ENCODE assay signal across 1 cellular context in the genomic region with DNA sequence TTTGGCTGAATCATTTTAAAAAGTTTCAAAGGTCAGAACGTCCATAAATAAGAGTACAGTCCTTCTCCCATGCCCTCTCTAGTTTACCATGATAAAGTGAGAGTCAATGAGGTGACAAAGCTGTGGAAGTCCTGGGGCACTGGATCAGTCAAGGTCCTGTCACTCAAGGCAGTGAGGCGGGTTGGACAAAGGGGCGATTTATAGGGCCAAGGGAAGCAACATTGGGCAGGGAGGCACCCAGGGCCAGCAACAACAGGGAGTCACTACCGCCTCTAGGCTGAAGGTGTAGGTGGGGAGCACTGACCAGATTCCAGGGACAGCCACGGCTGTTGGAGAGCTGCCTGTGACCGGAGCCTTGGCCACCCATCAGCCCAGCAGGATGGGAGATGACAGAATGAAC.
A peak's percentile ranks its signal among the peaks of the same experiment; 100 is the strongest.
TF ChIP-seq lines count a peak whose summit lies in the region.

No MANE protein-coding gene starts in this region.

TF ChIP-seq in HepG2, 621 proteins besides CTCF, POLR2A, EP300 and RAD21:
- TF ChIP-seq, protein P1, sequence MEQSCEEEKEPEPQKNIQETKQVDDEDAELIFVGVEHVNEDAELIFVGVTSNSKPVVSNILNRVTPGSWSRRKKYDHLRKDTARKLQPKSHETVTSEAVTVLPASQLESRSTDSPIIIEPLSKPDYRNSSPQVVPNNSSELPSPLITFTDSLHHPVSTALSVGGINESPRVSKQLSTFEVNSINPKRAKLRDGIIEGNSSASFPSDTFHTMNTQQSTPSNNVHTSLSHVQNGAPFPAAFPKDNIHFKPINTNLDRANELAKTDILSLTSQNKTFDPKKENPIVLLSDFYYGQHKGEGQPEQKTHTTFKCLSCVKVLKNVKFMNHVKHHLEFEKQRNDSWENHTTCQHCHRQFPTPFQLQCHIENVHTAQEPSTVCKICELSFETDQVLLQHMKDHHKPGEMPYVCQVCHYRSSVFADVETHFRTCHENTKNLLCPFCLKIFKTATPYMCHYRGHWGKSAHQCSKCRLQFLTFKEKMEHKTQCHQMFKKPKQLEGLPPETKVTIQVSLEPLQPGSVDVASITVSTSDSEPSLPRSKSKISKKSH (CRISPR knock-in tag; IDR thresholded peaks at IDR 0.05; ENCODE audit: borderline replicate concordance), result no peak
- TF ChIP-seq ZNF792 (CRISPR knock-in tag; IDR thresholded peaks at IDR 0.05), result no peak
- TF ChIP-seq ZNF263 (CRISPR knock-in tag; IDR thresholded peaks at IDR 0.05), result peak; percentile 80
- TF ChIP-seq, protein P2, sequence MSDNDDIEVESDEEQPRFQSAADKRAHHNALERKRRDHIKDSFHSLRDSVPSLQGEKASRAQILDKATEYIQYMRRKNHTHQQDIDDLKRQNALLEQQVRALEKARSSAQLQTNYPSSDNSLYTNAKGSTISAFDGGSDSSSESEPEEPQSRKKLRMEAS (IDR thresholded peaks at IDR 0.05), result no peak
- no peak for TF ChIP-seq CBFB (CRISPR knock-in tag; IDR thresholded peaks at IDR 0.05)
- TF ChIP-seq FOSL2 (CRISPR knock-in tag; IDR thresholded peaks at IDR 0.05), result no peak
- TF ChIP-seq ZNF772 (CRISPR knock-in tag; IDR thresholded peaks at IDR 0.05), result no peak
- TF ChIP-seq SRF (IDR thresholded peaks at IDR 0.05; ENCODE audit: low read depth, low read length), result no peak
- TF ChIP-seq KLF6 (CRISPR knock-in tag; IDR thresholded peaks at IDR 0.05), result no peak
- TF ChIP-seq, protein P3, sequence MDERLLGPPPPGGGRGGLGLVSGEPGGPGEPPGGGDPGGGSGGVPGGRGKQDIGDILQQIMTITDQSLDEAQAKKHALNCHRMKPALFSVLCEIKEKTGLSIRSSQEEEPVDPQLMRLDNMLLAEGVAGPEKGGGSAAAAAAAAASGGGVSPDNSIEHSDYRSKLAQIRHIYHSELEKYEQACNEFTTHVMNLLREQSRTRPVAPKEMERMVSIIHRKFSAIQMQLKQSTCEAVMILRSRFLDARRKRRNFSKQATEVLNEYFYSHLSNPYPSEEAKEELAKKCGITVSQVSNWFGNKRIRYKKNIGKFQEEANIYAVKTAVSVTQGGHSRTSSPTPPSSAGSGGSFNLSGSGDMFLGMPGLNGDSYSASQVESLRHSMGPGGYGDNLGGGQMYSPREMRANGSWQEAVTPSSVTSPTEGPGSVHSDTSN (CRISPR knock-in tag; IDR thresholded peaks at IDR 0.05), result 0 out of 2 replicates have a peak, but pooled peaks have one; percentile 37
- TF ChIP-seq ZNF749 (CRISPR knock-in tag; IDR thresholded peaks at IDR 0.05; ENCODE audit: borderline replicate concordance), result no peak
- TF ChIP-seq NR2F2 (IDR thresholded peaks at IDR 0.05; ENCODE audit: borderline replicate concordance, low read depth), result no peak
